Comparison of ENCODE assay signal across 10 cellular contexts in the genomic region with DNA sequence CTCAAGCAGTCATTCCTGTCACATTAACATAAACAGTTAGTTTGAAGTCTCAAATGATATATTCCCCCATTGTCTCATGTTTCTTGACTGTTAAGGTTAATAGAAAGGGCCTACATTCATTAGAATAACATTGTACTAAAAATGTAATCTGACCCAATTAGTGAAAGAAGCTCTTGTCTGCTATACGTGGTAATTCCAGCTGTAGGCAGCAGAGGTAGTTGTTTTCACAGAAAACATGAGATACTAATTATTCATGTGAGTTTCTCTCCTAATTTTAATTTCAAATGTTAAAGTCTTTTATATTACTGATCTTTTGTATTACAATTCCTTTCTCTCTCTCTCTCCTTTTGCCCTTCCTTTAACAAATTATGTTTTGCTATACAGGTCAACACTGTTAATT. TPM values are rescaled to one million over a fixed set of nuclear protein-coding genes. Genes with fewer than 3 reads are reported as not detected.
DNase-seq lines count a peak whose midpoint lies in the region; ATAC-seq and TF ChIP-seq lines count a peak whose summit lies in the region.
"Had no signal": no experiment of that assay in that cellular context is flagged by ENCODE, and none has a peak within 500 bp of the region (broad histone marks: within the 10 kb centered on the region; RNA-seq: fewer than 3 reads in every experiment).

No MANE protein-coding gene starts in this region.

- H3K18ac ChIP-seq in neuronal stem cell (ENCODE audit: low read length), result no peak overlapping the region

- intact Hi-C loops in body of pancreas (cut with DNase I), result no loop called here

- no peak overlapping the region for H2BK120ac ChIP-seq in neuronal stem cell (ENCODE audit: low read depth, low read length)

- peak in 6 of 7 experiments; percentile 38 to 67 (median 54) for TF ChIP-seq CTCF in body of pancreas (IDR thresholded peaks at IDR 0.05)

- no peak for TF ChIP-seq POLR2A in body of pancreas (IDR thresholded peaks at IDR 0.05)

- H4K8ac ChIP-seq in neuronal stem cell (ENCODE audit: low read depth, low read length), result no peak overlapping the region

- H3K27me3 ChIP-seq in body of pancreas, result no peaks in the 10 kb centered on the region
- H3K27me3 ChIP-seq in neuronal stem cell (ENCODE audit: control insufficient read depth in 3 of 3, insufficient read depth in 3 of 3, low read depth in 1 of 3, low read length in 3 of 3), result no peaks in the 10 kb centered on the region
- H3K27me3 ChIP-seq: BLaER1 had no signal

- H3K4me1 ChIP-seq in body of pancreas, result peaks cover 5% of the 10 kb centered on the region
- no peaks in the 10 kb centered on the region for H3K4me1 ChIP-seq in neuronal stem cell (ENCODE audit: control insufficient read depth in 2 of 2, insufficient read depth in 1 of 2, low read depth in 1 of 2, low read length in 2 of 2)
- H3K4me1 ChIP-seq: BLaER1 had no signal

- H3K27ac ChIP-seq in body of pancreas (no peak overlapping the region), neuronal stem cell (replicated peaks; ENCODE audit: low read length) (no peak overlapping the region)
- H3K27ac ChIP-seq: BLaER1, skin epidermis had no signal

- 0% methylated on average over 1 of the region's 1 CpG for WGBS in body of pancreas, 2 donors
- WGBS in neuronal stem cell (ENCODE audit: extremely low coverage in 2 of 2, insufficient read length in 2 of 2, insufficient replicate concordance in 1 of 2), 2 donors, result no CpG with 5 or more reads among the region's 1 CpG

- H3K4me2 ChIP-seq in neuronal stem cell (ENCODE audit: insufficient read depth, low read length, poor library complexity, severe bottlenecking), result no peak overlapping the region
- H3K4me2 ChIP-seq: BLaER1 had no signal

- no peak overlapping the region for H2BK5ac ChIP-seq in neuronal stem cell (ENCODE audit: low read length)

- H3K14ac ChIP-seq in neuronal stem cell (ENCODE audit: low read length), result no peak overlapping the region

- no peak for ATAC-seq in body of pancreas
- no peak for ATAC-seq in HG03457 (IDR thresholded peaks at IDR 0.05; ENCODE audit: unreplicated experiment)

- DNase-seq in DMS79 treated with DMSO at 0.1 percent for 48 hours (lab: John Stamatoyannopoulos, UW) (peak; percentile 13), DMS79 (lab: John Stamatoyannopoulos, UW) (no peak), NCI-H1436 (lab: John Stamatoyannopoulos, UW) (peak; percentile 37), body of pancreas (peak in 1 of 4 donors; percentile 28), lung microvascular endothelial cell (ENCODE audit: low read depth in 2 of 2) (peak; percentile 60 to 71), neuronal stem cell (ENCODE audit: low spot score) (no peak), DMS153 treated with DMSO at 0.1 percent for 48 hours (lab: John Stamatoyannopoulos, UW; ENCODE audit: unreplicated experiment) (no peak)

- no peak overlapping the region for H3K9ac ChIP-seq in neuronal stem cell (ENCODE audit: low read depth, low read length, poor library complexity)
- H3K9ac ChIP-seq: BLaER1 had no signal

- no peak overlapping the region for H2AFZ ChIP-seq in neuronal stem cell (ENCODE audit: low read length)

- H3K23ac ChIP-seq in neuronal stem cell (ENCODE audit: low read depth, low read length, poor library complexity), result no peak overlapping the region

- H3K4ac ChIP-seq in neuronal stem cell (ENCODE audit: low read length), result no peak overlapping the region

- H4K91ac ChIP-seq in neuronal stem cell (ENCODE audit: low read depth, low read length, poor library complexity), result no peak overlapping the region

- no peak overlapping the region for H2BK12ac ChIP-seq in neuronal stem cell (ENCODE audit: low read length)

- no peak overlapping the region for H2AK5ac ChIP-seq in neuronal stem cell (ENCODE audit: low read depth, low read length)

- H3K36me3 ChIP-seq in body of pancreas (replicated peaks in 1 of 2; ENCODE audit: insufficient read depth in 1 of 2, low read depth in 2 of 2) (no peaks in the 10 kb centered on the region), neuronal stem cell (replicated peaks in 1 of 2; ENCODE audit: control insufficient read depth in 2 of 2, insufficient read depth in 2 of 2, low read length in 2 of 2) (no peaks in the 10 kb centered on the region)
- H3K36me3 ChIP-seq: BLaER1 had no signal

- H3K4me3 ChIP-seq in body of pancreas (no peak overlapping the region), neuronal stem cell (ENCODE audit: low read length in 2 of 2) (no peak overlapping the region)
- H3K4me3 ChIP-seq: BLaER1, skin epidermis had no signal

- H3K9me3 ChIP-seq in body of pancreas (no peaks in the 10 kb centered on the region), neuronal stem cell (replicated peaks in 1 of 2; ENCODE audit: control insufficient read depth in 2 of 2, insufficient read depth in 1 of 2, low read depth in 1 of 2, low read length in 2 of 2) (no peaks in the 10 kb centered on the region)
- H3K9me3 ChIP-seq: BLaER1 had no signal

- H3K79me1 ChIP-seq in neuronal stem cell (ENCODE audit: low read depth, low read length), result no peaks in the 10 kb centered on the region

- H2BK15ac ChIP-seq in neuronal stem cell (ENCODE audit: low read length), result no peak overlapping the region

RNA-seq across cellular contexts. Expression of gene AP3B1, which starts 26.0 kb away (rescaled TPM):
- total RNA-seq in body of pancreas (10 to 100 TPM; 23.6 to 32.3 TPM), lung microvascular endothelial cell (34.9 and 36.3 TPM in 2 replicates)
- 41.5 TPM for polyA plus RNA-seq in neuronal stem cell (2013, experiment 1 of 2)
- polyA plus RNA-seq in neuronal stem cell (2013, experiment 2 of 2), result 42.0 TPM

RNA-seq across cellular contexts. Expression of gene SCAMP1, which starts 40.0 kb away (rescaled TPM):
- 10 to 100 TPM; 10.2 to 15.8 TPM for total RNA-seq in body of pancreas
- 33.6 and 47.2 TPM in 2 replicates for total RNA-seq in lung microvascular endothelial cell
- 28.2 TPM for polyA plus RNA-seq in neuronal stem cell (2013, experiment 1 of 2)
- 29.4 TPM for polyA plus RNA-seq in neuronal stem cell (2013, experiment 2 of 2)

Comparison
In these comparisons a context has a peak if more than half of its experiments do, and no peak if none do; other contexts are left out.
1. DNase-seq: peak in DMS79 treated with DMSO at 0.1 percent for 48 hours (single experiment), NCI-H1436 (single experiment) and lung microvascular endothelial cell (2 of 2); none in DMS79 (single experiment), neuronal stem cell (single experiment) and DMS153 treated with DMSO at 0.1 percent for 48 hours (single experiment).